Comparison of ENCODE assay signal across 8 cellular contexts in the genomic region with DNA sequence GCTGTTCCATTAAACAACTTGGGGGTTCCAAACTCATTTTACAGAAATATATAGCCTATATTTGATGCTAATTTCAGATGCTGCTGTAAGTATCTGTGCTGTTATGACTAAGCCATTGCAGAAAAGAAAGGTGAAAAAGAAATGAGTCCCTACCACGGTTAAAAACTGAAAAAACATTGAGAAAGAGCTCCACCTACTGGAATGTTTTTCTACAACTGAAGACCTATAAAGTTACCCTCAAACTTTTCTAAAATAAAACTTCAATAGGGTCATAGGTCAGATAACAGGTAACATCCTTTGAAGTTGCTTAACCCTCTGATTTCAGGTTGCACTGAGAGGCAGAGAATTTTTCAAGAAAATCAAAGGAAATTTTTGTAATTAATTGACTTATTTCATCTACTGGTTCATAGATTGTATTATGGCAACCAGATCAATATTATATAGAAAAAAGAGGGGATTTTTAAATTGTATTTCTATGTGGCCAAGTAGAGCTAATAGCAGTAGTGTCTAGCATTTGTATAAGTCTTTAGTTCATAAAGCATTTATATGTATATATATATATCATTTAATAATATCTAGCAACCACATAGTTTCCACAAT.
DNase-seq lines count a peak whose midpoint lies in the region; ATAC-seq, FAIRE-seq and TF ChIP-seq lines count a peak whose summit lies in the region.

No MANE protein-coding gene starts in this region.

- no peaks in the 10 kb centered on the region for H4K20me1 ChIP-seq in endothelial cell of umbilical vein (replicated peaks; ENCODE audit: control insufficient read depth, extremely low read depth, insufficient read depth, low read length)

- no peak for FAIRE-seq in endothelial cell of umbilical vein (lab: Jason Lieb, UNC)

- 5 to 22% methylated on average over 1 of the region's 1 CpG for WGBS in testis, 2 donors

- no peak overlapping the region for H3K4me3 ChIP-seq in endothelial cell of umbilical vein (replicated peaks in 1 of 3; ENCODE audit: insufficient read depth in 1 of 3, low read depth in 1 of 3, low read length in 3 of 3)
- no peak overlapping the region for H3K4me3 ChIP-seq in testis

- no peaks in the 10 kb centered on the region for H3K9me1 ChIP-seq in endothelial cell of umbilical vein (replicated peaks; ENCODE audit: control insufficient read depth, extremely low read depth, insufficient read depth, low read length)

- H3K9me3 ChIP-seq in endothelial cell of umbilical vein (replicated peaks; ENCODE audit: control insufficient read depth, insufficient read depth, low read length) (no peaks in the 10 kb centered on the region), testis (no peaks in the 10 kb centered on the region)

- no peak overlapping the region for H3K9ac ChIP-seq in endothelial cell of umbilical vein (replicated peaks; ENCODE audit: extremely low read depth, insufficient read depth, low read length)

- H3K79me2 ChIP-seq in endothelial cell of umbilical vein (ENCODE audit: control insufficient read depth, insufficient read depth, low read length) = no peaks in the 10 kb centered on the region

- intact Hi-C loops in endothelial cell of umbilical vein (cut with micrococcal nuclease) = no loop called here
- intact Hi-C loops in testis (cut with DNase I; ENCODE audit: low total_unique reads) = no loop called here

- dilution Hi-C loops in endothelial cell of umbilical vein (cut with MboI; ENCODE audit: extremely low pct_ligation_motif_present, low sequenced_read_pairs) = no loop called here

- peak; percentile 4 for DNase-seq in NCI-H510A treated with DMSO at 0.1 percent for 48 hours (lab: John Stamatoyannopoulos, UW)
- no peak for DNase-seq in NCI-H510A (lab: John Stamatoyannopoulos, UW)
- peak; percentile 12 for DNase-seq in NCI-H345 treated with DMSO at 0.1 percent for 48 hours (lab: John Stamatoyannopoulos, UW; ENCODE audit: unreplicated experiment)
- peak; percentile 2 for DNase-seq in endothelial cell of umbilical vein (ENCODE audit: low read depth, low spot score)
- DNase-seq in testis = no peak
- DNase-seq in GDM1 (lab: John Stamatoyannopoulos, UW) = no peak
- DNase-seq in activated CD4-positive, alpha-beta T cell treated with anti-CD3 and anti-CD28 coated beads for 4 hours = no peak

- CTCF ChIA-PET in endothelial cell of umbilical vein (lab: Charles Lee) = interaction anchor here (1.0 to 1.4 kb wide), 2 partner anchors 10 to 827 kb away, joined by 3 read pairs; no protein-coding TSS in a partner anchor

- H3K4me1 ChIP-seq in endothelial cell of umbilical vein (ENCODE audit: control insufficient read depth, extremely low read depth, insufficient read depth, low read length) = no peaks in the 10 kb centered on the region
- no peaks in the 10 kb centered on the region for H3K4me1 ChIP-seq in testis

- no peak overlapping the region for H2AFZ ChIP-seq in endothelial cell of umbilical vein (ENCODE audit: low read depth, low read length)

- TF ChIP-seq POLR2A in endothelial cell of umbilical vein (IDR thresholded peaks at IDR 0.05; ENCODE audit: low read depth, low read length) = no peak
- no peak for TF ChIP-seq POLR2A in testis (IDR thresholded peaks at IDR 0.05)

- peak; percentile 87 for ATAC-seq in HG02884 (IDR thresholded peaks at IDR 0.05; ENCODE audit: unreplicated experiment)

- H3K36me3 ChIP-seq in endothelial cell of umbilical vein (ENCODE audit: control insufficient read depth in 2 of 2, extremely low read depth in 1 of 2, insufficient read depth in 2 of 2, low read length in 2 of 2) (no peaks in the 10 kb centered on the region), testis (ENCODE audit: low read depth, missing control alignments) (no peaks in the 10 kb centered on the region)

- no peak overlapping the region for H3K4me2 ChIP-seq in endothelial cell of umbilical vein (ENCODE audit: insufficient read depth, low read length)

- BruUV-seq in endothelial cell of umbilical vein (replicated peaks; lab: Mats Ljungman, UMichigan) = no TSS peak

- POLR2A ChIA-PET in endothelial cell of umbilical vein (lab: Charles Lee) = no interaction called here

- TF ChIP-seq CTCF in endothelial cell of umbilical vein (IDR thresholded peaks at IDR 0.05; ENCODE audit: extremely low read depth in 1 of 2, insufficient read depth in 1 of 2, low read depth in 1 of 2, low read length in 2 of 2) (no peak), testis (IDR thresholded peaks at IDR 0.05) (peak in 2 of 3 experiments; percentile 20 to 41)

- H3K27me3 ChIP-seq in endothelial cell of umbilical vein (ENCODE audit: control insufficient read depth in 2 of 2, insufficient read depth in 2 of 2, low read length in 2 of 2) (no peaks in the 10 kb centered on the region), testis (no peaks in the 10 kb centered on the region)

- H3K27ac ChIP-seq in endothelial cell of umbilical vein (ENCODE audit: insufficient read depth, low read depth, low read length) (no peak overlapping the region), testis (no peak overlapping the region)

TF ChIP-seq in endothelial cell of umbilical vein, 7 proteins besides CTCF, POLR2A, EP300 and RAD21:
- no peak for TF ChIP-seq GATA2 (IDR thresholded peaks at IDR 0.05; ENCODE audit: insufficient read depth, insufficient read length, low read depth, low read length)
- TF ChIP-seq, protein P1, sequence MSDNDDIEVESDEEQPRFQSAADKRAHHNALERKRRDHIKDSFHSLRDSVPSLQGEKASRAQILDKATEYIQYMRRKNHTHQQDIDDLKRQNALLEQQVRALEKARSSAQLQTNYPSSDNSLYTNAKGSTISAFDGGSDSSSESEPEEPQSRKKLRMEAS (IDR thresholded peaks at IDR 0.05; ENCODE audit: insufficient read depth, insufficient read length) = no peak
- no peak for TF ChIP-seq FOS (IDR thresholded peaks at IDR 0.05; ENCODE audit: borderline replicate concordance, insufficient read depth, low read length)
- no peak for TF ChIP-seq JUN (IDR thresholded peaks at IDR 0.05; ENCODE audit: borderline replicate concordance, insufficient read depth, insufficient read length, low read depth)
- no peak for TF ChIP-seq MYC (IDR thresholded peaks at IDR 0.05; ENCODE audit: low read depth, low read length)
- no peak for TF ChIP-seq POLR2AphosphoS5 (IDR thresholded peaks at IDR 0.05; ENCODE audit: insufficient read depth, low read depth, low read length)
- no peak for TF ChIP-seq EZH2 (IDR thresholded peaks at IDR 0.05; ENCODE audit: borderline replicate concordance, low read depth, low read length, severe bottlenecking)

Comparison
In these comparisons a context has a peak if more than half of its experiments do, and no peak if none do; other contexts are left out.
1. DNase-seq: peak in NCI-H510A treated with DMSO at 0.1 percent for 48 hours (single experiment), NCI-H345 treated with DMSO at 0.1 percent for 48 hours (single experiment) and endothelial cell of umbilical vein (single experiment); none in NCI-H510A (single experiment), testis (single experiment), GDM1 (single experiment) and activated CD4-positive, alpha-beta T cell treated with anti-CD3 and anti-CD28 coated beads for 4 hours (0 of 2).
2. CTCF ChIP-seq: peak in testis (2 of 3); none in endothelial cell of umbilical vein (0 of 2).